8 cellular contexts compared by ENCODE assay signal in genomic region chr3:42581400-42581708, GRCh38. TPM values are rescaled to one million over a fixed set of nuclear protein-coding genes. Genes with fewer than 3 reads are reported as not detected.
DNase-seq lines count a peak whose midpoint lies in the region; FAIRE-seq and TF ChIP-seq lines count a peak whose summit lies in the region.

No MANE protein-coding gene starts in this region.

- FAIRE-seq in GM12891 (lab: Jason Lieb, UNC) (no peak), urothelium cell line (lab: Jason Lieb, UNC) (no peak)

- DNase-seq in HAP-1 (ENCODE audit: low spot score in 2 of 2) (no peak), SK-MEL-5 (ENCODE audit: low read depth, low spot score) (peak; percentile 20), fibroblast of the aortic adventitia (ENCODE audit: low read depth) (peak; percentile 31), skeletal muscle cell (ENCODE audit: low read depth) (no peak), GM10266 (ENCODE audit: extremely low spot score) (no peak), GM12891 (ENCODE audit: insufficient read length, low spot score) (no peak), NCI-H345 treated with DMSO at 0.1 percent for 48 hours (lab: John Stamatoyannopoulos, UW; ENCODE audit: unreplicated experiment) (no peak), urothelium cell line (ENCODE audit: low spot score) (no peak)

- no peaks in the 10 kb centered on the region for H3K27me3 ChIP-seq in HAP-1 (ENCODE audit: low read depth)

- TF ChIP-seq CTCF in fibroblast of the aortic adventitia (IDR thresholded peaks at IDR 0.05; ENCODE audit: insufficient read depth, low read length) (no peak), GM10266 (IDR thresholded peaks at IDR 0.05; ENCODE audit: control insufficient read depth, insufficient read depth, low read depth, missing control alignments) (no peak)

- H3K4me1 ChIP-seq in HAP-1, result peaks cover 12% of the 10 kb centered on the region

- H3K9me3 ChIP-seq in HAP-1, result no peaks in the 10 kb centered on the region; the same call in 1 of the 2 replicates

- in situ Hi-C loops in HAP-1 (cut with MboI; ENCODE audit: low sequenced_read_pairs), result no loop called here
- in situ Hi-C loops in SK-MEL-5 (cut with HindIII; ENCODE audit: low pct_unique_long_range_greater_than_20kb, low sequenced_read_pairs), result no loop called here

- peaks cover 8% of the 10 kb centered on the region; the same call in 1 of the 2 replicates for H3K36me3 ChIP-seq in HAP-1 (replicated peaks)

- TF ChIP-seq POLR2A in GM12891 (IDR thresholded peaks at IDR 0.05; ENCODE audit: low read depth, low read length), result no peak

- H3K4me3 ChIP-seq in HAP-1 (peak overlapping the region; percentile 57), fibroblast of the aortic adventitia (ENCODE audit: low read depth, low read length) (peak overlapping the region; percentile 82), skeletal muscle cell (ENCODE audit: low read depth, low read length) (peak overlapping the region; percentile 87)

TF ChIP-seq in GM12891, 5 proteins besides CTCF, POLR2A, EP300 and RAD21:
- TF ChIP-seq TAF1 (IDR thresholded peaks at IDR 0.05; ENCODE audit: low read depth, low read length) (no peak), PAX5 (IDR thresholded peaks at IDR 0.05; ENCODE audit: insufficient read depth, low read length, severe bottlenecking) (no peak), POU2F2 (IDR thresholded peaks at IDR 0.05; ENCODE audit: low read depth, low read length) (no peak), SPI1 (IDR thresholded peaks at IDR 0.05; ENCODE audit: low read depth, low read length) (no peak), POLR2AphosphoS5 (IDR thresholded peaks at IDR 0.05; ENCODE audit: low read depth, low read length) (no peak)

RNA-seq across cellular contexts. Expression of gene SEC22C, which starts 0.4 kb away (rescaled TPM):
- total RNA-seq in SK-MEL-5 (2014; rRNA removed; shearing (Covaris generic)), result 59.2 and 62.4 TPM in 2 replicates
- polyA plus RNA-seq in SK-MEL-5 (2015; cell fraction: cytosol; rRNA removed), result 38.4 and 45.4 TPM in 2 replicates
- polyA plus RNA-seq in SK-MEL-5 (2015; cell fraction: nucleus; rRNA removed), result 59.3 and 76.1 TPM in 2 replicates
- 39.7 and 71.9 TPM in 2 replicates for total RNA-seq in fibroblast of the aortic adventitia (ENCODE audit: low replicate concordance)
- 18.5 TPM for polyA plus RNA-seq in GM12891 (2012; ENCODE audit: low read depth, missing spikeins)

RNA-seq across cellular contexts. Expression of gene SS18L2, which starts 9.3 kb away (rescaled TPM):
- total RNA-seq in SK-MEL-5 (2014; rRNA removed; shearing (Covaris generic)), result 24.9 and 26.0 TPM in 2 replicates
- 19.6 and 24.3 TPM in 2 replicates for polyA plus RNA-seq in SK-MEL-5 (2015; cell fraction: cytosol; rRNA removed)
- 21.9 and 22.6 TPM in 2 replicates for polyA plus RNA-seq in SK-MEL-5 (2015; cell fraction: nucleus; rRNA removed)
- total RNA-seq in fibroblast of the aortic adventitia (ENCODE audit: low replicate concordance), result 5.1 and 31.4 TPM in 2 replicates
- 87.3 TPM for polyA plus RNA-seq in GM12891 (2012; ENCODE audit: low read depth, missing spikeins)

RNA-seq across cellular contexts. Expression of gene NKTR, which starts 19.1 kb away (rescaled TPM):
- 18.9 and 19.0 TPM in 2 replicates for total RNA-seq in SK-MEL-5 (2014; rRNA removed; shearing (Covaris generic))
- polyA plus RNA-seq in SK-MEL-5 (2015; cell fraction: cytosol; rRNA removed), result 6.6 and 9.2 TPM in 2 replicates
- 264 and 283 TPM in 2 replicates for polyA plus RNA-seq in SK-MEL-5 (2015; cell fraction: nucleus; rRNA removed)
- total RNA-seq in fibroblast of the aortic adventitia (ENCODE audit: low replicate concordance), result 91.8 and 101 TPM in 2 replicates
- 27.9 TPM for polyA plus RNA-seq in GM12891 (2012; ENCODE audit: low read depth, missing spikeins)

Comparison
In these comparisons a context has a peak if more than half of its experiments do, and no peak if none do; other contexts are left out.
1. DNase-seq: peak in SK-MEL-5 (single experiment) and fibroblast of the aortic adventitia (single experiment); none in HAP-1 (0 of 2), skeletal muscle cell (single experiment), GM10266 (single experiment), GM12891 (single experiment), NCI-H345 treated with DMSO at 0.1 percent for 48 hours (single experiment) and urothelium cell line (single experiment).
2. Peak in every context shown above with its lines, with median percentiles within 50 percentile points of each other: H3K4me3 ChIP-seq.